Comparison of ENCODE assay signal across 8 cellular contexts in genomic region chr16:15765880-15766279, GRCh38.
DNase-seq lines count a peak whose midpoint lies in the region; ATAC-seq and TF ChIP-seq lines count a peak whose summit lies in the region.

No MANE protein-coding gene starts in this region.

- peak; percentile 91 for TF ChIP-seq RAD21 in Ishikawa (IDR thresholded peaks at IDR 0.05; ENCODE audit: low read depth)

- POLR2A ChIA-PET in Panc1 (lab: Charles Lee), result no interaction called here

- ATAC-seq in Panc1 (peak; percentile 93), left colon (peak; percentile 78)

- no TSS peak for BruUV-seq in Panc1 (replicated peaks; lab: Mats Ljungman, UMichigan)

- in situ Hi-C loops in Panc1 (cut with HindIII; ENCODE audit: low pct_unique_long_range_greater_than_20kb, low sequenced_read_pairs), result no loop called here

- H3K4me3 ChIP-seq in Panc1 (ENCODE audit: low read depth in 2 of 2, low read length in 2 of 2) (no peak overlapping the region), breast epithelium (no peak overlapping the region), testis (no peak overlapping the region)

- CTCF ChIA-PET in Panc1 (lab: Charles Lee), result interaction anchor here (0.6 to 1.3 kb wide), 6 partner anchors 10 to 63 kb away, joined by 3 to 9 read pairs (median 5); no protein-coding TSS in a partner anchor

- TF ChIP-seq POLR2A in breast epithelium (IDR thresholded peaks at IDR 0.05) (no peak), testis (IDR thresholded peaks at IDR 0.05) (no peak)

- H3K4me1 ChIP-seq in Panc1 (ENCODE audit: control insufficient read depth, insufficient read depth, low read length) (no peaks in the 10 kb centered on the region), breast epithelium (no peaks in the 10 kb centered on the region), testis (peaks cover 17% of the 10 kb centered on the region)

- WGBS in testis, 2 donors, result 70 to 78% methylated on average over 3 of the region's 3 CpGs

- H3K9me3 ChIP-seq in Panc1 (ENCODE audit: control insufficient read depth, insufficient read depth, low read depth, low read length), result no peaks in the 10 kb centered on the region
- no peaks in the 10 kb centered on the region for H3K9me3 ChIP-seq in breast epithelium
- no peaks in the 10 kb centered on the region for H3K9me3 ChIP-seq in testis

- intact Hi-C loops in Panc1 (cut with micrococcal nuclease; ENCODE audit: unreplicated experiment) (loop anchor here (2.0 kb wide), 1 partner anchor 361 kb away; no protein-coding TSS in a partner anchor), breast epithelium (cut with DNase I; ENCODE audit: low total_unique reads) (no loop called here), left colon (cut with DNase I, micrococcal nuclease) (no loop called here), testis (cut with DNase I; ENCODE audit: low total_unique reads) (no loop called here)

- peak; percentile 30 to 49 for DNase-seq in NCI-H2081 (lab: John Stamatoyannopoulos, UW)
- no peak for DNase-seq in NCI-H2081 treated with DMSO at 0.1 percent for 48 hours (lab: John Stamatoyannopoulos, UW)
- peak; percentile 81 for DNase-seq in GM20000 (ENCODE audit: low spot score)
- peak; percentile 36 for DNase-seq in Panc1 (ENCODE audit: low read depth, low spot score)
- DNase-seq in breast epithelium (ENCODE audit: low spot score in 2 of 2), result no peak
- DNase-seq in left colon, result peak in 1 of 2 donors; percentile 11
- peak; percentile 47 for DNase-seq in testis

- no peaks in the 10 kb centered on the region; the same call in 1 of the 2 replicates for H3K27me3 ChIP-seq in Panc1 (ENCODE audit: control insufficient read depth, insufficient read depth, low read length)
- no peaks in the 10 kb centered on the region for H3K27me3 ChIP-seq in breast epithelium
- no peaks in the 10 kb centered on the region for H3K27me3 ChIP-seq in testis

- TF ChIP-seq EP300 in Ishikawa (IDR thresholded peaks at IDR 0.05; ENCODE audit: borderline replicate concordance), result no peak

- peak; percentile 54 for TF ChIP-seq CTCF in GM20000 (IDR thresholded peaks at IDR 0.05; ENCODE audit: extremely low read depth, missing control alignments)
- peak; percentile 94 for TF ChIP-seq CTCF in Panc1 (IDR thresholded peaks at IDR 0.05)
- TF ChIP-seq CTCF in breast epithelium (IDR thresholded peaks at IDR 0.05), result peak in 2 of 3 donors; percentile 38 to 56
- peak; percentile 30 to 61 (median 50) for TF ChIP-seq CTCF in testis (IDR thresholded peaks at IDR 0.05)

- H3K36me3 ChIP-seq in Panc1 (ENCODE audit: control insufficient read depth, insufficient read depth, low read length) (no peaks in the 10 kb centered on the region), breast epithelium (no peaks in the 10 kb centered on the region), testis (ENCODE audit: low read depth, missing control alignments) (no peaks in the 10 kb centered on the region)

- H3K27ac ChIP-seq in Panc1 (ENCODE audit: low read length) (no peak overlapping the region), breast epithelium (peak overlapping the region in 1 of 2 donors; percentile 1), testis (no peak overlapping the region)

TF ChIP-seq in Ishikawa, 13 proteins besides CTCF, POLR2A, EP300 and RAD21:
- TF ChIP-seq REST (IDR thresholded peaks at IDR 0.05; ENCODE audit: low read depth), result peak; percentile 71
- TF ChIP-seq CEBPB (IDR thresholded peaks at IDR 0.05), result no peak

Comparison
In these comparisons a context has a peak if more than half of its experiments do, and no peak if none do; other contexts are left out.
1. DNase-seq: peak in NCI-H2081 (2 of 2), GM20000 (single experiment), Panc1 (single experiment) and testis (single experiment); none in NCI-H2081 treated with DMSO at 0.1 percent for 48 hours (single experiment) and breast epithelium (0 of 2).
2. Peak in every context shown above with its lines, with median percentiles within 50 percentile points of each other: CTCF ChIP-seq.